Comparison of ENCODE assay signal across 8 cellular contexts in genomic region chr16:9134739-9135138, GRCh38. TPM values are rescaled to one million over a fixed set of nuclear protein-coding genes. Genes with fewer than 3 reads are reported as not detected.
DNase-seq lines count a peak whose midpoint lies in the region; ATAC-seq lines count a peak whose summit lies in the region.

No MANE protein-coding gene starts in this region.

- no peak overlapping the region for H3K4me3 ChIP-seq in MG63

- H3K4me3 Mint-ChIP-seq in immature natural killer cell, result peak overlapping the region; percentile 23 to 52 (median 51)

- H3K27me3 Mint-ChIP-seq in immature natural killer cell (ENCODE audit: low read depth in 3 of 3), result peaks cover 0 to 5% (median 1%) of the 10 kb centered on the region in 3 donors

- no peaks in the 10 kb centered on the region for H3K36me3 Mint-ChIP-seq in immature natural killer cell

- peaks cover 4% of the 10 kb centered on the region; the same call in 1 of the 2 replicates for H3K36me3 ChIP-seq in MG63

- H3K9me3 ChIP-seq in MG63, result no peaks in the 10 kb centered on the region

- no peaks in the 10 kb centered on the region for H3K27me3 ChIP-seq in MG63

- H3K4me1 Mint-ChIP-seq in immature natural killer cell, result peaks cover 55 to 67% of the 10 kb centered on the region in 2 donors

- peak overlapping the region; percentile 35 to 89 (median 43) for H3K27ac Mint-ChIP-seq in immature natural killer cell

- no peaks in the 10 kb centered on the region for H3K9me3 Mint-ChIP-seq in immature natural killer cell

- peak; percentile 42 for ATAC-seq in GM21529 (IDR thresholded peaks at IDR 0.05; ENCODE audit: unreplicated experiment)
- no peak for ATAC-seq in HG03280 (IDR thresholded peaks at IDR 0.05; ENCODE audit: unreplicated experiment)

- DNase-seq in DMS 273 treated with DMSO at 0.1 percent for 48 hours (lab: John Stamatoyannopoulos, UW), result peak; percentile 36
- DNase-seq in MG63, result peak; percentile 65
- DNase-seq in SW480 (ENCODE audit: low spot score), result peak; percentile 58
- DNase-seq in anterior cingulate cortex (lab: John Stamatoyannopoulos, UW), result peak in 33 of 58 donors; percentile 6 to 63 (median 16)
- peak; percentile 56 to 60 (median 58) for DNase-seq in immature natural killer cell
- DNase-seq in stimulated activated CD4-positive, alpha-beta T cell treated with anti-CD3 and anti-CD28 coated beads, Interleukin-2, amount 100 ng/mL, for 48 hours, result peak; percentile 47 to 50

RNA-seq across cellular contexts. Expression of gene HAPSTR1, which starts 43.3 kb away (rescaled TPM):
- 41.4 and 44.3 TPM in 2 replicates for total RNA-seq in MG63 (2014; rRNA removed; shearing (Covaris generic); ENCODE audit: low replicate concordance)
- 10 to 100 TPM in 1 of 3 donors, 1 to 10 TPM in 2; 4.9 to 20.2 (median 6.1) TPM for polyA plus RNA-seq in immature natural killer cell
